In genomic region chr12:11827096-11827841, GRCh38 we compare ENCODE assay signal across 9 cellular contexts.
DNase-seq lines count a peak whose midpoint lies in the region; ATAC-seq and TF ChIP-seq lines count a peak whose summit lies in the region.
"Had no signal": no experiment of that assay in that cellular context is flagged by ENCODE, and none has a peak within 500 bp of the region (broad histone marks: within the 10 kb centered on the region; RNA-seq: fewer than 3 reads in every experiment).

No MANE protein-coding gene starts in this region.

- peak overlapping the region in 1 of 2 donors; percentile 34 for H3K4me3 Mint-ChIP-seq in CD14-positive monocyte

- intact Hi-C loops in CD14-positive monocyte (cut with micrococcal nuclease), result no loop called here

- peaks cover 30% of the 10 kb centered on the region for H3K4me1 Mint-ChIP-seq in CD14-positive monocyte

- DNase-seq in CD14-positive monocyte (ENCODE audit: low spot score), result peak; percentile 83
- DNase-seq in SJSA1 (ENCODE audit: low read depth in 1 of 2, low spot score in 2 of 2), result peak; percentile 34 to 57
- DNase-seq in osteoblast (ENCODE audit: insufficient read length, low spot score, missing footprints), result no peak
- DNase-seq in NAMALWA (ENCODE audit: low spot score), result no peak
- no peak for DNase-seq in NCI-H1092 treated with DMSO at 0.1 percent for 48 hours (lab: John Stamatoyannopoulos, UW)
- no peak for DNase-seq in amniotic stem cell (lab: John Stamatoyannopoulos, UW)
- no peak for DNase-seq in GM20000 (ENCODE audit: low spot score)
- DNase-seq: COR-L47 had no signal

- H3K27me3 Mint-ChIP-seq in CD14-positive monocyte (ENCODE audit: low read depth in 3 of 3), result peaks cover 0 to 3% (median 0%) of the 10 kb centered on the region in 3 donors

- H3K4me1 ChIP-seq in SJSA1 (replicated peaks), result peaks cover 37% of the 10 kb centered on the region
- H3K4me1 ChIP-seq in gastroesophageal sphincter, result peaks cover 3 to 100% (median 22%) of the 10 kb centered on the region in 3 donors
- peaks cover 39% of the 10 kb centered on the region for H3K4me1 ChIP-seq in osteoblast (ENCODE audit: insufficient read depth, low read length)

- H3K9me3 Mint-ChIP-seq in CD14-positive monocyte, result no peaks in the 10 kb centered on the region

- TF ChIP-seq POLR2A in gastroesophageal sphincter (IDR thresholded peaks at IDR 0.05), result no peak

- peaks cover 11% of the 10 kb centered on the region for H3K36me3 ChIP-seq in SJSA1
- no peaks in the 10 kb centered on the region for H3K36me3 ChIP-seq in gastroesophageal sphincter
- H3K36me3 ChIP-seq in osteoblast (ENCODE audit: insufficient read depth, low read length), result peaks cover 6% of the 10 kb centered on the region

- no peaks in the 10 kb centered on the region for H3K9me3 ChIP-seq in SJSA1 (replicated peaks)
- no peaks in the 10 kb centered on the region for H3K9me3 ChIP-seq in gastroesophageal sphincter
- no peaks in the 10 kb centered on the region for H3K9me3 ChIP-seq in osteoblast (ENCODE audit: low read depth, low read length)

- ATAC-seq in gastroesophageal sphincter, result peak; percentile 17

- no peaks in the 10 kb centered on the region for H4K20me1 ChIP-seq in osteoblast (ENCODE audit: insufficient read depth, low read length)

- H3K27me3 ChIP-seq in SJSA1 (replicated peaks) (no peaks in the 10 kb centered on the region), gastroesophageal sphincter (no peaks in the 10 kb centered on the region), osteoblast (ENCODE audit: insufficient read depth, low read length) (no peaks in the 10 kb centered on the region)

- H3K4me3 ChIP-seq in SJSA1, result no peak overlapping the region
- peak overlapping the region; percentile 5 to 13 for H3K4me3 ChIP-seq in gastroesophageal sphincter
- no peak overlapping the region for H3K4me3 ChIP-seq in osteoblast (ENCODE audit: insufficient read depth, low read length)

- TF ChIP-seq EP300 in gastroesophageal sphincter (IDR thresholded peaks at IDR 0.05), result no peak

- peaks cover 4% of the 10 kb centered on the region for H3K79me2 ChIP-seq in osteoblast (ENCODE audit: insufficient read depth, low read length)

- no peak for TF ChIP-seq CTCF in CD14-positive monocyte (IDR thresholded peaks at IDR 0.05)
- no peak for TF ChIP-seq CTCF in gastroesophageal sphincter (IDR thresholded peaks at IDR 0.05)
- no peak for TF ChIP-seq CTCF in osteoblast (IDR thresholded peaks at IDR 0.05; ENCODE audit: extremely low read depth, low read depth, low read length)
- no peak for TF ChIP-seq CTCF in GM20000 (IDR thresholded peaks at IDR 0.05; ENCODE audit: extremely low read depth, missing control alignments)

- peaks cover 37 to 43% of the 10 kb centered on the region in 2 donors for H3K36me3 Mint-ChIP-seq in CD14-positive monocyte

- no peak overlapping the region for H3K27ac Mint-ChIP-seq in CD14-positive monocyte

- 28 to 67% methylated on average over 6 to 8 of the region's 16 CpGs for WGBS in gastroesophageal sphincter (ENCODE audit: low coverage in 1 of 2), 2 donors

- H3K27ac ChIP-seq in SJSA1 (peak overlapping the region; percentile 34; the same call in 1 of the 2 replicates), gastroesophageal sphincter (peak overlapping the region; percentile 5 to 75 (median 67)), osteoblast (ENCODE audit: low read depth, low read length) (no peak overlapping the region)

- peak overlapping the region; percentile 44 for H3K4me2 ChIP-seq in osteoblast (ENCODE audit: insufficient read depth, low read length)

- no peak overlapping the region for H2AFZ ChIP-seq in osteoblast (ENCODE audit: low read length)

Comparison
In these comparisons a context has a peak if more than half of its experiments do, and no peak if none do; other contexts are left out.
1. DNase-seq: peak in CD14-positive monocyte (single experiment) and SJSA1 (2 of 2); none in osteoblast (single experiment), NAMALWA (single experiment), NCI-H1092 treated with DMSO at 0.1 percent for 48 hours (single experiment), amniotic stem cell (single experiment) and GM20000 (single experiment).
2. H3K4me3 ChIP-seq: peak in gastroesophageal sphincter (2 of 2); none in SJSA1 (single experiment) and osteoblast (single experiment).